Comparison of ENCODE assay signal across 20 cellular contexts in the genomic region with DNA sequence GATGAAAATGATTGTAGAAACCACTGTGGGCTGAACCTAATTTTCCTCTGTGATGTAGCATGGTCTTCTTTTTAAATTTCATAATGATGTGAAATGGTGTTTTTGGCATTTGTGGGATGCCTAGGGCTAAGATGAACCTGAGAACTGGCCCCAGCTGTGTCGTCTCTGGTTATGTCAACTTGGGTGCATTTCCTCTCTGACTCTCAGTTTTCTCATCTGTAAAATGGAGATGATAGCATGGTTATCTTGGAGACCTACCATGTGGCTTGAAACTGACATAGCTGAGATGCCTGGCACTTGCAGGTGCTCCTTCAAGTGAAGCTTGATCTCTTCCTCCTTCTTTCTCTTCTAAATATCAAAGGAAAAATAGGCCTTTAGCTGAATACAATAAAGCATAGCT.
A peak's percentile ranks its signal among the peaks of the same experiment; 100 is the strongest.
DNase-seq lines count a peak whose midpoint lies in the region; ATAC-seq, FAIRE-seq and TF ChIP-seq lines count a peak whose summit lies in the region.
"Had no signal": no experiment of that assay in that cellular context is flagged by ENCODE, and none has a peak within 500 bp of the region (broad histone marks: within the 10 kb centered on the region; RNA-seq: fewer than 3 reads in every experiment).

No MANE protein-coding gene starts in this region.

- peaks cover 0 to 14% (median 0%) of the 10 kb centered on the region in 12 donors for H3K4me1 ChIP-seq in heart left ventricle
- H3K4me1 ChIP-seq in gastrocnemius medialis: peaks cover 4 to 6% of the 10 kb centered on the region in 2 donors
- H3K4me1 ChIP-seq in Caco-2: peaks cover 35% of the 10 kb centered on the region
- H3K4me1 ChIP-seq: Peyer's patch had no signal

- in situ Hi-C loops in gastrocnemius medialis (cut with MboI; ENCODE audit: low sequenced_read_pairs in 4 of 4): no loop called here

- intact Hi-C loops in heart left ventricle (cut with DNase I) (loop anchor here in 1 of 10 donors (5.0 kb wide), 1 partner anchor 86 kb away; no protein-coding TSS in a partner anchor), Right ventricle myocardium inferior (cut with DNase I) (loop anchor here (5.0 kb wide), 2 partner anchors 41 to 86 kb away; no protein-coding TSS in a partner anchor), gastrocnemius medialis (cut with DNase I; ENCODE audit: low total_unique reads) (loop anchor here (1.0 to 5.0 kb wide), 2 partner anchors 36 to 83 kb away; no protein-coding TSS in a partner anchor), Caco-2 (cut with micrococcal nuclease; ENCODE audit: unreplicated experiment) (loop anchor here (5.0 kb wide), 1 partner anchor 211 kb away; the partner anchor contains the start of gene STC2)

- H3K36me3 ChIP-seq in heart left ventricle: no peaks in the 10 kb centered on the region
- no peaks in the 10 kb centered on the region for H3K36me3 ChIP-seq in gastrocnemius medialis
- H3K36me3 ChIP-seq in Caco-2 (ENCODE audit: control insufficient read depth, insufficient read depth, low read length): no peaks in the 10 kb centered on the region
- H3K36me3 ChIP-seq: Peyer's patch had no signal

- peaks cover 10% of the 10 kb centered on the region for H3K9me3 Mint-ChIP-seq in Caco-2 (ENCODE audit: unreplicated experiment)

- H3K4me3 ChIP-seq in heart left ventricle (no peak overlapping the region), gastrocnemius medialis (no peak overlapping the region), Caco-2 (ENCODE audit: low read depth, low read length) (no peak overlapping the region)
- H3K4me3 ChIP-seq: K562, Peyer's patch had no signal

- no peak for ATAC-seq in heart left ventricle
- ATAC-seq in Right ventricle myocardium inferior: no peak
- ATAC-seq in HG03095 (IDR thresholded peaks at IDR 0.05; ENCODE audit: unreplicated experiment): peak; percentile 74
- ATAC-seq in gastrocnemius medialis: no peak
- ATAC-seq in HG03196 (IDR thresholded peaks at IDR 0.05; ENCODE audit: unreplicated experiment): no peak
- ATAC-seq: K562 had no signal

- TF ChIP-seq POLR2A in heart left ventricle (IDR thresholded peaks at IDR 0.05): no peak
- TF ChIP-seq POLR2A in gastrocnemius medialis (IDR thresholded peaks at IDR 0.05): no peak

- BruUV-seq in Caco-2 (replicated peaks; lab: Mats Ljungman, UMichigan): no TSS peak

- DNase-seq in heart left ventricle (no peak), Right ventricle myocardium inferior (ENCODE audit: missing footprints) (no peak), GM19239 (ENCODE audit: insufficient read length, low spot score) (no peak), gastrocnemius medialis (no peak), Caco-2 (no peak), T-helper 1 cell (no peak)
- DNase-seq: DMS 273 treated with DMSO at 0.1 percent for 48 hours; NCI-H1105; NCI-H2081; NCI-H2171 treated with DMSO at 0.1 percent for 48 hours; NCI-H446; NK-92 treated with Interleukin-12 subunit alpha and Interleukin-12 subunit beta, amount 100 ng/mL, for 24 hours; Peyer's patch had no signal

- TF ChIP-seq CTCF in heart left ventricle (IDR thresholded peaks at IDR 0.05) (no peak), gastrocnemius medialis (IDR thresholded peaks at IDR 0.05 in 4 of 5, conservative IDR thresholded peaks at IDR 0.05 in 1 of 5) (no peak), Caco-2 (IDR thresholded peaks at IDR 0.05; ENCODE audit: insufficient read depth in 1 of 2, low read depth in 1 of 2, low read length in 1 of 2, severe bottlenecking in 1 of 2, unreplicated experiment in 1 of 2) (no peak)

- H3K27me3 ChIP-seq in heart left ventricle (peaks cover 0 to 2% (median 0%) of the 10 kb centered on the region in 9 donors), gastrocnemius medialis (no peaks in the 10 kb centered on the region), Caco-2 (replicated peaks; ENCODE audit: control insufficient read depth, insufficient read depth, low read length) (no peaks in the 10 kb centered on the region)
- H3K27me3 ChIP-seq: Peyer's patch had no signal

- WGBS in heart left ventricle, 4 donors: 82 to 93% (median 86%) methylated on average over 1 of the region's 1 CpG

- CTCF ChIA-PET in Caco-2 (lab: Charles Lee): no interaction called here

- H3K27ac ChIP-seq in heart left ventricle (peak overlapping the region in 7 of 12 donors; percentile 63 to 81 (median 75)), gastrocnemius medialis (peak overlapping the region; percentile 75 to 84 (median 77))
- H3K27ac ChIP-seq: 22Rv1, Peyer's patch had no signal

- H3K27ac Mint-ChIP-seq in Caco-2 (ENCODE audit: unreplicated experiment): no peak overlapping the region
- H3K27ac Mint-ChIP-seq: B cell had no signal

- H3K4me3 Mint-ChIP-seq in Caco-2 (ENCODE audit: unreplicated experiment): no peak overlapping the region
- H3K4me3 Mint-ChIP-seq: B cell had no signal

- H3K36me3 Mint-ChIP-seq in Caco-2 (ENCODE audit: insufficient read depth, unreplicated experiment): peaks cover 5% of the 10 kb centered on the region

- FAIRE-seq in GM19239 (lab: Jason Lieb, UNC): peak; percentile 28
- FAIRE-seq: G401.6, H54, K562 had no signal

- H3K9me3 ChIP-seq in heart left ventricle (no peaks in the 10 kb centered on the region), gastrocnemius medialis (no peaks in the 10 kb centered on the region), Caco-2 (0 out of 2 replicates have a peak, but pooled peaks cover 4% of the 10 kb centered on the region)
- H3K9me3 ChIP-seq: Peyer's patch had no signal

- H3K4me1 Mint-ChIP-seq in Caco-2 (ENCODE audit: low read depth, unreplicated experiment): peaks cover 18% of the 10 kb centered on the region
- H3K4me1 Mint-ChIP-seq: B cell had no signal

- POLR2A ChIA-PET in Caco-2 (lab: Charles Lee): no interaction called here

- no peaks in the 10 kb centered on the region for H3K27me3 Mint-ChIP-seq in Caco-2 (ENCODE audit: insufficient read depth, unreplicated experiment)
